In the genomic region with DNA sequence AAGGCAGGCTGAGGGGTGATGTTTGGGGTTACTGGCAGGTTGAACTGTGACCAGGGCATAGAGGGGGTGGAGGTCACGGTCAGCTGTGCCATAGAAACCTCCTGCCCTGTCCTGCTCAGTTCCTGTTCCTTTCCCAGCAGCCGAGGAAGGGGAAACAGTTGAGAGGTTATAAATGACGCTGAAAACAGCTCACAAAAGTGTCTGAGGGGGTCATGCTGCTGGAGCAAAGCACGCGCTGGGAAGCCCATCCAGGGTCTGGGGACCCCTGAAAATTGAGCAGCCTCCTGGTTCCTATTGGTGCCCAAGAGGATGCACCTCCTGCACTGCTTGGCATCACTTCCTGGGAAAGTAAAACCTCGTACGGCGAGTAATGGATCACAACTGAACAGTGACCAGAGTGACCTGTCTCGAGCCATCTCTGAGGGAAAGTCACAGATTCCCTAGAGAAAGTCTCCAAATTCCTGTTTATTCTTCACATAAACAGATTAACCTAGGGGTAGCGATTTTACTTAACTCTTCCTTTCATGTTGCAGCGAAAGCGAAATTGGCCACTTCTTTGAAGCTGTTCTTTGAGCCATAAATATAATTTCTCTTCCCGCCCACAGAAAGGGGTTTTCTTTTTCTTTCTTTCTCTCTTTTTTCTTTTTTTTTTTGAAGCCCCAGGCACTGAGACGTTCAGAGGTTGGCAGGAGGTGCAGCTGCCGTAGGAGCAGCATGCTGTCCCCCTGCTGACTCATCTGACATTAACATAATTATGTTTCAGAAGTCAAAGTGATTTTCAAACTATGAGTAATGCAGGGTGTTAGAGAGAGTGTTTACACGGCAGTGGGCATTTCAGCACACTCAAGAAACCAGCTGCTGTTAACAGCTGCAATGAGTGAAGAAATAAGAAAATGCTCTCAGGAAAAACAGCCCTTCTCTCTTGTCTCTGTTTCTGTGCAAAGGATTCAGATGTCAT, we compare ENCODE assay signal across 8 cellular contexts.
DNase-seq lines count a peak whose midpoint lies in the region; ATAC-seq and TF ChIP-seq lines count a peak whose summit lies in the region.

No MANE protein-coding gene starts in this region.

- peak overlapping the region; percentile 61 for H3K27ac ChIP-seq in VCaP

- ATAC-seq in HG02884 (IDR thresholded peaks at IDR 0.05; ENCODE audit: unreplicated experiment) = peak; percentile 99

- TF ChIP-seq CTCF in VCaP (conservative IDR thresholded peaks at IDR 0.05) (no peak), choroid plexus epithelial cell (conservative IDR thresholded peaks at IDR 0.05; ENCODE audit: low read depth, low read length) (no peak)

- DNase-seq in activated gamma-delta T cell treated with Interleukin-2 at 50 U/mL for 16 hours (peak; percentile 47), activated gamma-delta T cell (lab: John Stamatoyannopoulos, UW) (no peak), NCI-H2029 (lab: John Stamatoyannopoulos, UW) (peak; percentile 13), choroid plexus epithelial cell (ENCODE audit: low read depth) (peak; percentile 80), medulla oblongata (ENCODE audit: extremely low spot score) (peak; percentile 74)
- DNase-seq in stimulated activated CD8-positive, alpha-beta memory T cell treated with anti-CD3 and anti-CD28 coated beads, Interleukin-12 subunit alpha, Interleukin-12 subunit beta, amount 100 ng/mL, for 4 hours (ENCODE audit: low read depth) = peak; percentile 35

- H3K4me3 ChIP-seq in choroid plexus epithelial cell (ENCODE audit: low read depth, low read length) = peak overlapping the region; percentile 64
